In genomic region chr1:23777979-23778814, GRCh38 we compare ENCODE assay signal across 1 cellular context.
A peak's percentile ranks its signal among the peaks of the same experiment; 100 is the strongest.
TF ChIP-seq lines count a peak whose summit lies in the region.

TSS of gene PITHD1 (plus strand) at chr1:23778418. CDS start at chr1:23778516, 98 bp downstream.

TF ChIP-seq in HepG2, 621 proteins besides CTCF, POLR2A, EP300 and RAD21 (continued from another document and continues in another):
- TF ChIP-seq KIAA2018 (CRISPR knock-in tag; IDR thresholded peaks at IDR 0.05; ENCODE audit: borderline replicate concordance) (no peak), ZNF382 (CRISPR knock-in tag; IDR thresholded peaks at IDR 0.05; ENCODE audit: borderline replicate concordance) (no peak), ARID4A (CRISPR knock-in tag; IDR thresholded peaks at IDR 0.05; ENCODE audit: borderline replicate concordance) (peak; percentile 92), ATF1 (CRISPR knock-in tag; IDR thresholded peaks at IDR 0.05) (peak; percentile 48), PTBP1 (IDR thresholded peaks at IDR 0.05; ENCODE audit: low read depth, low read length, poor library complexity, severe bottlenecking) (no peak), PCBP2 (optimal IDR thresholded peaks at IDR 0.05; ENCODE audit: low read depth, low read length, poor library complexity, severe bottlenecking) (no peak), JUNB (CRISPR knock-in tag; IDR thresholded peaks at IDR 0.05; ENCODE audit: borderline replicate concordance) (no peak), NKX3-1 (CRISPR knock-in tag; IDR thresholded peaks at IDR 0.05) (peak; percentile 61; the same call in 1 of the 2 replicates), SMARCE1 (IDR thresholded peaks at IDR 0.05; ENCODE audit: borderline replicate concordance) (no peak), SAP130 (CRISPR knock-in tag; IDR thresholded peaks at IDR 0.05; ENCODE audit: low read depth) (peak; percentile 91), ZNF10 (CRISPR knock-in tag; IDR thresholded peaks at IDR 0.05; ENCODE audit: borderline replicate concordance, low read depth) (no peak), ZNF512 (CRISPR knock-in tag; IDR thresholded peaks at IDR 0.05) (no peak), CBX1 (IDR thresholded peaks at IDR 0.05; ENCODE audit: low read depth) (no peak), POGK (CRISPR knock-in tag; conservative IDR thresholded peaks at IDR 0.05) (peak; percentile 45; the same call in 1 of the 2 replicates), XRCC5 (optimal IDR thresholded peaks at IDR 0.05; ENCODE audit: low read length) (no peak), ZNF30 (CRISPR knock-in tag; IDR thresholded peaks at IDR 0.05) (0 out of 2 replicates have a peak, but pooled peaks have one; percentile 49), POLR2AphosphoS2 (IDR thresholded peaks at IDR 0.05; ENCODE audit: low read depth, low read length) (no peak), RERE (CRISPR knock-in tag; IDR thresholded peaks at IDR 0.05; ENCODE audit: low read depth) (no peak), ZNF441 (CRISPR knock-in tag; IDR thresholded peaks at IDR 0.05; ENCODE audit: borderline replicate concordance) (peak; percentile 38), ZNF576 (CRISPR knock-in tag; IDR thresholded peaks at IDR 0.05) (0 out of 2 replicates have a peak, but pooled peaks have one; percentile 42), ZNF609 (CRISPR knock-in tag; IDR thresholded peaks at IDR 0.05; ENCODE audit: borderline replicate concordance) (no peak)
